ENCODE assay signal across 23 cellular contexts in genomic region chr2:4381049-4381448, GRCh38.
DNase-seq lines count a peak whose midpoint lies in the region; FAIRE-seq and TF ChIP-seq lines count a peak whose summit lies in the region.
"Had no signal": no experiment of that assay in that cellular context is flagged by ENCODE, and none has a peak within 500 bp of the region (broad histone marks: within the 10 kb centered on the region; RNA-seq: fewer than 3 reads in every experiment).

No MANE protein-coding gene starts in this region.

- H3K36me3 ChIP-seq in H1 (ENCODE audit: control insufficient read depth in 2 of 4, insufficient read depth in 4 of 4, low read length in 3 of 4) = no peaks in the 10 kb centered on the region; a peak in 2 of 8 replicates
- no peaks in the 10 kb centered on the region for H3K36me3 ChIP-seq in MG63
- H3K36me3 ChIP-seq: brain microvascular endothelial cell, ovary had no signal

- H2AK5ac ChIP-seq in H1 (ENCODE audit: low read depth, low read length) = peak overlapping the region; percentile 75; the same call in 1 of the 2 replicates

- H3K4me3 ChIP-seq in H1 (ENCODE audit: extremely low read depth in 1 of 4, insufficient read depth in 2 of 4, low read depth in 3 of 4, low read length in 4 of 4) (peak overlapping the region in 1 of 4 experiments; percentile 26; a peak in 1 of 8 replicates), MG63 (no peak overlapping the region)
- H3K4me3 ChIP-seq: ovary had no signal

- H3K4ac ChIP-seq in H1 (replicated peaks; ENCODE audit: insufficient read length, low read depth, low read length) = no peak overlapping the region

- H3K56ac ChIP-seq in H1 (replicated peaks; ENCODE audit: insufficient read length, low read depth, low read length) = no peak overlapping the region

- H2BK15ac ChIP-seq in H1 (ENCODE audit: low read length) = no peak overlapping the region

- no peak overlapping the region for H3K14ac ChIP-seq in H1 (ENCODE audit: insufficient read length)

- H2BK120ac ChIP-seq in H1 (replicated peaks; ENCODE audit: low read depth, low read length) = peak overlapping the region; percentile 45

- CTCF ChIA-PET in H1 (lab: Charles Lee; ENCODE audit: partially characterized antibody) = interaction anchor here (1.0 to 1.5 kb wide), 3 partner anchors 11 to 327 kb away, joined by 3 to 4 read pairs (median 3); no protein-coding TSS in a partner anchor

- no peak for TF ChIP-seq CTCF in H1 (IDR thresholded peaks at IDR 0.05; ENCODE audit: control extremely low read depth in 1 of 3, insufficient read depth in 1 of 3, low read depth in 1 of 3, low read length in 3 of 3)

- H3K23ac ChIP-seq in H1 (ENCODE audit: insufficient read length) = no peak overlapping the region

- peak overlapping the region; percentile 86; the same call in 1 of the 2 replicates for H3K18ac ChIP-seq in H1 (ENCODE audit: extremely low read depth, low read length)

- no peak overlapping the region for H2AFZ ChIP-seq in H1 (ENCODE audit: low read length)

- peaks cover 0 to 7% (median 6%) of the 10 kb centered on the region in 4 experiments; a peak in 3 of 7 replicates for H3K4me1 ChIP-seq in H1 (replicated peaks in 1 of 4; ENCODE audit: control insufficient read depth in 3 of 4, insufficient read depth in 4 of 4, low read length in 3 of 4)
- H3K4me1 ChIP-seq: Caco-2 had no signal

- H3K4me2 ChIP-seq in H1 (ENCODE audit: insufficient read depth in 1 of 2, low read depth in 2 of 2, low read length in 2 of 2) = peak overlapping the region; percentile 46 to 92

- peak overlapping the region; percentile 70; the same call in 1 of the 2 replicates for H3K27ac ChIP-seq in H1 (ENCODE audit: low read depth, low read length)
- H3K27ac ChIP-seq: brain microvascular endothelial cell, C4-2B, ovary had no signal

- H3K27me3 ChIP-seq in H1 (replicated peaks in 1 of 4; ENCODE audit: control insufficient read depth in 3 of 4, extremely low read depth in 1 of 4, insufficient read depth in 3 of 4, low read length in 3 of 4) (no peaks in the 10 kb centered on the region), MG63 (no peaks in the 10 kb centered on the region)
- H3K27me3 ChIP-seq: brain microvascular endothelial cell, ovary had no signal

- peak; percentile 85 for FAIRE-seq in H1 (lab: Jason Lieb, UNC)
- FAIRE-seq: endothelial cell of umbilical vein, frontal cortex, G401.6, islet of Langerhans, RCC 7860 had no signal

- H4K91ac ChIP-seq in H1 (replicated peaks; ENCODE audit: insufficient read length, low read length) = peak overlapping the region; percentile 92

- peak overlapping the region; percentile 63; the same call in 1 of the 2 replicates for H2BK20ac ChIP-seq in H1 (ENCODE audit: low read length)

- H2BK12ac ChIP-seq in H1 (ENCODE audit: low read depth, low read length) = peak overlapping the region; percentile 88; the same call in 1 of the 2 replicates

- POLR2A ChIA-PET in H1 (lab: Charles Lee; ENCODE audit: partially characterized antibody) = no interaction called here

- TF ChIP-seq EP300 in H1 (IDR thresholded peaks at IDR 0.05; ENCODE audit: borderline replicate concordance in 1 of 2, low read depth in 2 of 2, low read length in 2 of 2) = peak in 1 of 2 experiments; percentile 26; a peak in 1 of 3 replicates

- 5% methylated on average over 5 of the region's 5 CpGs; no CpG with 5 or more reads in 1 of the 2 experiments for WGBS in H1 (ENCODE audit: extremely low coverage in 1 of 2, insufficient coverage in 1 of 2, insufficient read length in 1 of 2, insufficient replicate concordance in 2 of 2, low coverage in 1 of 2, low lambda C conversion rate in 2 of 2, missing lambda C conversion rate in 1 of 2), 2 experiments

- peak overlapping the region; percentile 99; the same call in 1 of the 2 replicates for H2BK5ac ChIP-seq in H1 (ENCODE audit: low read depth, low read length)

- H3K79me1 ChIP-seq in H1 (ENCODE audit: low read depth, low read length) = no peaks in the 10 kb centered on the region

- DNase-seq in NCI-H2107 (lab: John Stamatoyannopoulos, UW) (peak; percentile 63), NCI-H2107 treated with DMSO at 0.1 percent for 48 hours (lab: John Stamatoyannopoulos, UW; ENCODE audit: unreplicated experiment) (no peak), NCI-H1417 (lab: John Stamatoyannopoulos, UW) (peak; percentile 37 to 99 (median 91)), H1 (ENCODE audit: low read depth in 1 of 2, low spot score in 2 of 2) (peak in 1 of 2 experiments; percentile 57), retina (peak; percentile 55), T-helper 2 cell (no peak), MG63 (no peak), NCI-H526 treated with DMSO at 0.1 percent for 48 hours (lab: John Stamatoyannopoulos, UW) (no peak)
- DNase-seq: activated CD4-positive, alpha-beta T cell treated with anti-CD3 and anti-CD28 coated beads for 4 hours; amniotic stem cell; brain microvascular endothelial cell; Caco-2; cerebellar nuclear complex; nephron progenitor cell; ovary; SHP77 treated with DMSO at 0.1 percent for 48 hours; stimulated activated naive B cell treated with anti-CD40 and anti-IgM and Interleukin-4, amounts not matched to agents 10 μg/mL and 1 μg/mL and 100 μg/mL, for 72 hours had no signal

- H4K5ac ChIP-seq in H1 (ENCODE audit: insufficient read length, low read depth, low read length) = peak overlapping the region; percentile 71

- no peak for TF ChIP-seq RAD21 in H1 (IDR thresholded peaks at IDR 0.05 in 1 of 2, conservative IDR thresholded peaks at IDR 0.05 in 1 of 2; ENCODE audit: low read depth in 2 of 2, low read length in 2 of 2)

- TF ChIP-seq POLR2A in H1 (IDR thresholded peaks at IDR 0.05; ENCODE audit: control extremely low read depth in 1 of 2, low read depth in 2 of 2, low read length in 2 of 2) = peak in 1 of 2 experiments; percentile 31; a peak in 1 of 3 replicates

- H3K9ac ChIP-seq in H1 (replicated peaks in 1 of 4; ENCODE audit: extremely low read depth in 1 of 4, low read depth in 3 of 4, low read length in 3 of 4) = no peak overlapping the region

- no peaks in the 10 kb centered on the region for H3K79me2 ChIP-seq in H1 (ENCODE audit: control insufficient read depth in 1 of 2, insufficient read depth in 2 of 2, low read length in 2 of 2)

- no peak overlapping the region for H4K8ac ChIP-seq in H1 (ENCODE audit: extremely low read depth, insufficient read depth, low read length)

- no peaks in the 10 kb centered on the region for H4K20me1 ChIP-seq in H1 (replicated peaks in 1 of 2; ENCODE audit: control insufficient read depth in 1 of 2, insufficient read depth in 2 of 2, low read length in 2 of 2)

- H3K9me3 ChIP-seq in H1 (ENCODE audit: insufficient read depth in 2 of 2, low read depth in 1 of 2, low read length in 1 of 2) (peaks cover 4 to 8% of the 10 kb centered on the region in 2 experiments; a peak in 1 of 4 replicates), MG63 (no peaks in the 10 kb centered on the region)
- H3K9me3 ChIP-seq: Caco-2, ovary had no signal

- H3K23me2 ChIP-seq in H1 (ENCODE audit: low read depth, low read length) = no peaks in the 10 kb centered on the region

TF ChIP-seq in H1, 55 proteins besides CTCF, POLR2A, EP300 and RAD21 (continues in another document):
- TF ChIP-seq SAP30 (IDR thresholded peaks at IDR 0.05; ENCODE audit: insufficient read depth, insufficient replicate concordance, low read length) = no peak
- TF ChIP-seq SIRT6 (IDR thresholded peaks at IDR 0.05; ENCODE audit: low read length) = no peak
- TF ChIP-seq NANOG (IDR thresholded peaks at IDR 0.05; ENCODE audit: insufficient read depth, low read depth, low read length, poor library complexity, severe bottlenecking) = peak; percentile 25
- no peak for TF ChIP-seq SRF (IDR thresholded peaks at IDR 0.05; ENCODE audit: low read depth, low read length)
- TF ChIP-seq TBP (IDR thresholded peaks at IDR 0.05; ENCODE audit: low read depth, low read length) = no peak
- TF ChIP-seq MAX (IDR thresholded peaks at IDR 0.05) = no peak

Comparison
In these comparisons a context has a peak if more than half of its experiments do, and no peak if none do; other contexts are left out.
1. DNase-seq: peak in NCI-H2107 (single experiment), NCI-H1417 (3 of 3) and retina (single experiment); none in NCI-H2107 treated with DMSO at 0.1 percent for 48 hours (single experiment), T-helper 2 cell (0 of 5), MG63 (single experiment) and NCI-H526 treated with DMSO at 0.1 percent for 48 hours (single experiment).